8 cellular contexts compared by ENCODE assay signal in genomic region chr16:88534731-88535141, GRCh38. TPM values are rescaled to one million over a fixed set of nuclear protein-coding genes. Genes with fewer than 3 reads are reported as not detected.
DNase-seq lines count a peak whose midpoint lies in the region; ATAC-seq, FAIRE-seq and TF ChIP-seq lines count a peak whose summit lies in the region.

No MANE protein-coding gene starts in this region.

- peak in 1 of 2 donors; percentile 9 for TF ChIP-seq CTCF in fibroblast of lung (conservative IDR thresholded peaks at IDR 0.05 in 1 of 2, IDR thresholded peaks at IDR 0.05 in 1 of 2; ENCODE audit: low read depth in 1 of 2, low read length in 2 of 2)
- no peak for TF ChIP-seq CTCF in ovary (IDR thresholded peaks at IDR 0.05)

- peak overlapping the region; percentile 80 for H3K4me2 ChIP-seq in fibroblast of lung (ENCODE audit: extremely low read depth, insufficient read depth, low read length)

- H3K4me1 ChIP-seq in fibroblast of lung (ENCODE audit: control insufficient read depth, extremely low read depth, insufficient read depth, low read length) (peaks cover 5% of the 10 kb centered on the region), ovary (ENCODE audit: insufficient read depth) (peaks cover 17% of the 10 kb centered on the region)

- peak; percentile 51 for FAIRE-seq in GM12892 (lab: Jason Lieb, UNC)

- H3K9me3 ChIP-seq in fibroblast of lung (ENCODE audit: control insufficient read depth, insufficient read depth, low read depth, low read length): no peaks in the 10 kb centered on the region
- no peaks in the 10 kb centered on the region for H3K9me3 ChIP-seq in ovary

- intact Hi-C loops in ovary (cut with DNase I): no loop called here

- no peaks in the 10 kb centered on the region for H4K20me1 ChIP-seq in fibroblast of lung (ENCODE audit: control insufficient read depth, extremely low read depth, insufficient read depth, low read length)

- DNase-seq in GM12892 (ENCODE audit: insufficient read length): peak; percentile 65
- DNase-seq in activated CD4-positive, alpha-beta T cell treated with anti-CD3 and anti-CD28 coated beads, Interleukin-2, amount 50 U/mL, for 4 hours: peak; percentile 16 to 27
- peak; percentile 42 to 52 for DNase-seq in fibroblast of lung (ENCODE audit: low read depth in 2 of 2)
- peak; percentile 39 to 72 (median 61) for DNase-seq in ovary
- no peak for DNase-seq in AML-193 (lab: John Stamatoyannopoulos, UW)
- DNase-seq in NCI-H345 treated with DMSO at 0.1 percent for 48 hours (lab: John Stamatoyannopoulos, UW; ENCODE audit: unreplicated experiment): no peak
- no peak for DNase-seq in NCI-H1105 (lab: John Stamatoyannopoulos, UW)

- no peaks in the 10 kb centered on the region for H3K79me2 ChIP-seq in fibroblast of lung (ENCODE audit: control insufficient read depth, insufficient read depth, low read length)

- peaks cover 7% of the 10 kb centered on the region for H3K36me3 ChIP-seq in fibroblast of lung (ENCODE audit: control insufficient read depth, insufficient read depth, low read length)
- H3K36me3 ChIP-seq in ovary: no peaks in the 10 kb centered on the region

- TF ChIP-seq POLR2A in GM12892 (IDR thresholded peaks at IDR 0.05; ENCODE audit: low read depth, low read length) (no peak), ovary (IDR thresholded peaks at IDR 0.05) (no peak)

- no peak overlapping the region for H2AFZ ChIP-seq in fibroblast of lung (ENCODE audit: low read length)

- H3K27me3 ChIP-seq in fibroblast of lung (ENCODE audit: control insufficient read depth, insufficient read depth, low read length) (peaks cover 17% of the 10 kb centered on the region), ovary (no peaks in the 10 kb centered on the region)

- peak overlapping the region; percentile 17 to 50 (median 40) for H3K4me3 ChIP-seq in fibroblast of lung (replicated peaks in 1 of 4; ENCODE audit: control extremely low read depth in 1 of 4, insufficient read depth in 1 of 4, low read depth in 3 of 4, low read length in 4 of 4)
- peak overlapping the region; percentile 65 for H3K4me3 ChIP-seq in ovary

- WGBS in ovary, 3 donors: 9 to 26% (median 16%) methylated on average over 24 to 48 of the region's 48 CpGs

- TF ChIP-seq EP300 in ovary (IDR thresholded peaks at IDR 0.05): no peak

- ATAC-seq in HG03175 (IDR thresholded peaks at IDR 0.05; ENCODE audit: unreplicated experiment): peak; percentile 32

- peak overlapping the region; percentile 23 for H3K9ac ChIP-seq in fibroblast of lung (ENCODE audit: insufficient read depth, low read length)

- H3K27ac ChIP-seq in fibroblast of lung (ENCODE audit: insufficient read depth, low read length) (peak overlapping the region; percentile 20), ovary (peak overlapping the region in 1 of 2 donors; percentile 5)

RNA-seq across cellular contexts. Expression of gene ZC3H18, which starts 35.5 kb away (rescaled TPM):
- polyA plus RNA-seq in GM12892 (2012; ENCODE audit: missing spikeins): 17.9 TPM
- total RNA-seq in fibroblast of lung (7.9 and 10.5 TPM in 2 replicates), ovary (10 to 100 TPM; 16.0 to 40.4 (median 36.5) TPM)
- polyA plus RNA-seq in fibroblast of lung (9.4 and 17.4 TPM in 2 replicates), ovary (10 to 100 TPM; 17.1 to 25.3 TPM)
- polyA plus RNA-seq in fibroblast of lung (2012): 17.2 and 28.4 TPM in 2 replicates
- 5.9 and 20.3 TPM in 2 replicates for polyA minus RNA-seq in fibroblast of lung (ENCODE audit: low replicate concordance)

Comparison
In these comparisons a context has a peak if more than half of its experiments do, and no peak if none do; other contexts are left out.
1. DNase-seq: peak in GM12892 (single experiment), activated CD4-positive, alpha-beta T cell treated with anti-CD3 and anti-CD28 coated beads, Interleukin-2, amount 50 U/mL, for 4 hours (2 of 2), fibroblast of lung (2 of 2) and ovary (5 of 5); none in AML-193 (0 of 2), NCI-H345 treated with DMSO at 0.1 percent for 48 hours (single experiment) and NCI-H1105 (single experiment).